ENCODE assay signal across 11 cellular contexts in genomic region chr10:78212134-78212785, GRCh38.
DNase-seq lines count a peak whose midpoint lies in the region; ATAC-seq and TF ChIP-seq lines count a peak whose summit lies in the region.
"Had no signal": no experiment of that assay in that cellular context is flagged by ENCODE, and none has a peak within 500 bp of the region (broad histone marks: within the 10 kb centered on the region; RNA-seq: fewer than 3 reads in every experiment).

No MANE protein-coding gene starts in this region.

- H3K27ac Mint-ChIP-seq in HFFc6 = peak overlapping the region; percentile 47
- H3K27ac Mint-ChIP-seq: dendritic cell treated with granulocyte-macrophage colony-stimulating factor and Interleukin-4, amounts not matched to agents 40 ng/mL and 50 ng/mL, for 4 days; stimulated activated naive B cell treated with anti-CD40 and anti-IgM and Interleukin-4, amounts not matched to agents 10 μg/mL and 1 μg/mL and 100 μg/mL, for 72 hours had no signal

- peaks cover 5% of the 10 kb centered on the region; the same call in 1 of the 2 replicates for H3K27me3 Mint-ChIP-seq in HFFc6 (ENCODE audit: insufficient read depth)

- H3K36me3 ChIP-seq in sigmoid colon = no peaks in the 10 kb centered on the region

- TF ChIP-seq CTCF in HFFc6 (IDR thresholded peaks at IDR 0.05) (no peak), fibroblast of mammary gland (conservative IDR thresholded peaks at IDR 0.05; ENCODE audit: control insufficient read depth, insufficient read depth, low read depth, low read length) (no peak), sigmoid colon (IDR thresholded peaks at IDR 0.05) (no peak)

- H3K4me1 ChIP-seq in sigmoid colon = peaks cover 0 to 44% (median 34%) of the 10 kb centered on the region in 4 donors

- 66 to 81% methylated on average over 6 of the region's 6 CpGs for WGBS in sigmoid colon, 2 donors

- peaks cover 38% of the 10 kb centered on the region for H3K4me1 Mint-ChIP-seq in HFFc6 (ENCODE audit: low read depth)

- H3K9me3 Mint-ChIP-seq in HFFc6 = no peaks in the 10 kb centered on the region
- H3K9me3 Mint-ChIP-seq: dendritic cell treated with granulocyte-macrophage colony-stimulating factor and Interleukin-4, amounts not matched to agents 40 ng/mL and 50 ng/mL, for 4 days; stimulated activated naive B cell treated with anti-CD40 and anti-IgM and Interleukin-4, amounts not matched to agents 10 μg/mL and 1 μg/mL and 100 μg/mL, for 72 hours had no signal

- TF ChIP-seq POLR2A in sigmoid colon (IDR thresholded peaks at IDR 0.05) = no peak

- H3K36me3 Mint-ChIP-seq in HFFc6 (ENCODE audit: low read depth) = no peaks in the 10 kb centered on the region
- H3K36me3 Mint-ChIP-seq: stimulated activated naive B cell treated with anti-CD40 and anti-IgM and Interleukin-4, amounts not matched to agents 10 μg/mL and 1 μg/mL and 100 μg/mL, for 72 hours had no signal

- H3K27ac ChIP-seq in sigmoid colon = peak overlapping the region; percentile 41 to 64 (median 44)

- no peak overlapping the region for H3K4me3 ChIP-seq in fibroblast of mammary gland (ENCODE audit: control insufficient read depth, low read depth, low read length)
- H3K4me3 ChIP-seq in sigmoid colon = no peak overlapping the region

- no peak overlapping the region for H3K4me3 Mint-ChIP-seq in HFFc6
- H3K4me3 Mint-ChIP-seq: dendritic cell treated with granulocyte-macrophage colony-stimulating factor and Interleukin-4, amounts not matched to agents 40 ng/mL and 50 ng/mL, for 4 days; stimulated activated naive B cell treated with anti-CD40 and anti-IgM and Interleukin-4, amounts not matched to agents 10 μg/mL and 1 μg/mL and 100 μg/mL, for 72 hours had no signal

- intact Hi-C loops in sigmoid colon (cut with DNase I) = loop anchor here (5.0 to 10.0 kb wide), 3 partner anchors 545 to 855 kb away; partner anchors contain the start of gene ZMIZ1

- DNase-seq in HFFc6 = no peak
- DNase-seq in NCI-H82 treated with DMSO at 0.1 percent for 48 hours (lab: John Stamatoyannopoulos, UW; ENCODE audit: unreplicated experiment) = peak; percentile 83
- peak; percentile 11 for DNase-seq in fibroblast of mammary gland (ENCODE audit: low read depth)
- peak; percentile 81 for DNase-seq in sigmoid colon
- DNase-seq in middle frontal gyrus (ENCODE audit: extremely low spot score, low spot score) = no peak
- no peak for DNase-seq in activated T-cell treated with anti-CD3 and anti-CD28 coated beads, Interleukin-2, amount 50 U/mL, for 1 hour
- DNase-seq: activated CD4-positive, alpha-beta T cell treated with anti-CD3 and anti-CD28 coated beads for 1 hour; NCI-H1048; stimulated activated naive B cell treated with anti-CD40 and anti-IgM and Interleukin-4, amounts not matched to agents 10 μg/mL and 1 μg/mL and 100 μg/mL, for 72 hours had no signal

- H3K27me3 ChIP-seq in sigmoid colon = no peaks in the 10 kb centered on the region

- no peak for TF ChIP-seq EP300 in sigmoid colon (IDR thresholded peaks at IDR 0.05)

- no peak for ATAC-seq in GM18520 (IDR thresholded peaks at IDR 0.05; ENCODE audit: unreplicated experiment)
- ATAC-seq: stimulated activated naive B cell treated with anti-CD40 and anti-IgM and Interleukin-4, amounts not matched to agents 10 μg/mL and 1 μg/mL and 100 μg/mL, for 72 hours had no signal

- no peaks in the 10 kb centered on the region for H3K9me3 ChIP-seq in sigmoid colon

Comparison
In these comparisons a context has a peak if more than half of its experiments do, and no peak if none do; other contexts are left out.
1. DNase-seq: peak in NCI-H82 treated with DMSO at 0.1 percent for 48 hours (single experiment), fibroblast of mammary gland (single experiment) and sigmoid colon (single experiment); none in HFFc6 (single experiment), middle frontal gyrus (single experiment) and activated T-cell treated with anti-CD3 and anti-CD28 coated beads, Interleukin-2, amount 50 U/mL, for 1 hour (single experiment).